24 cellular contexts compared by ENCODE assay signal in genomic region chr14:89516173-89516572, GRCh38.
"Had no signal": no experiment of that assay in that cellular context is flagged by ENCODE, and none has a peak within 500 bp of the region (broad histone marks: within the 10 kb centered on the region; RNA-seq: fewer than 3 reads in every experiment).

No MANE protein-coding gene starts in this region.

- H3K4me3 ChIP-seq: colonic mucosa, esophagus squamous epithelium, gastrocnemius medialis, heart right ventricle, left lung, lower lobe of right lung, mucosa of descending colon had no signal

- H3K4me1 Mint-ChIP-seq: mesothelial cell of epicardium had no signal

- H3K27me3 Mint-ChIP-seq: dendritic cell treated with granulocyte-macrophage colony-stimulating factor and Interleukin-4, amounts not matched to agents 40 ng/mL and 50 ng/mL, for 4 days; effector memory CD8-positive, alpha-beta T cell had no signal

- H3K9me3 ChIP-seq: colonic mucosa, esophagus squamous epithelium, gastrocnemius medialis, lower lobe of right lung, mucosa of descending colon had no signal

- ATAC-seq: effector memory CD8-positive, alpha-beta T cell; esophagus mucosa; gastrocnemius medialis; heart right ventricle; left cardiac atrium; left lung; left ventricle myocardium superior; lower lobe of right lung; mucosa of descending colon had no signal

- H3K27ac ChIP-seq: colonic mucosa, epithelial cell of prostate, esophagus squamous epithelium, gastrocnemius medialis, heart right ventricle, left lung, lower lobe of right lung had no signal

- H3K27ac Mint-ChIP-seq: endodermal cell, mesothelial cell of epicardium had no signal

- H3K4me3 Mint-ChIP-seq: dendritic cell treated with granulocyte-macrophage colony-stimulating factor and Interleukin-4, amounts not matched to agents 40 ng/mL and 50 ng/mL, for 4 days; effector memory CD8-positive, alpha-beta T cell; endodermal cell; mesothelial cell of epicardium had no signal

- H3K9me3 Mint-ChIP-seq: effector memory CD8-positive, alpha-beta T cell; endodermal cell had no signal

- H3K27me3 ChIP-seq: colonic mucosa, esophagus squamous epithelium, gastrocnemius medialis, heart right ventricle, left lung had no signal

- DNase-seq: colonic mucosa; cortex of kidney; effector CD8-positive, alpha-beta T cell; effector memory CD8-positive, alpha-beta T cell; endodermal cell; erythroblast; esophagus squamous epithelium; foreskin fibroblast; foreskin melanocyte; gastrocnemius medialis; glutamatergic neuron; head of caudate nucleus; heart right ventricle; hippocampal formation; left cardiac atrium; left lung; left ventricle myocardium superior; lower lobe of right lung; mesenchymal stem cell; mucosa of descending colon had no signal

- H3K4me1 ChIP-seq: colonic mucosa, esophagus squamous epithelium, gastrocnemius medialis, lower lobe of right lung had no signal

- H3K36me3 ChIP-seq: colonic mucosa, gastrocnemius medialis, left lung, lower lobe of right lung had no signal
